In genomic region chr1:56187410-56187809, GRCh38 we compare ENCODE assay signal across 15 cellular contexts.
DNase-seq lines count a peak whose midpoint lies in the region; ATAC-seq, FAIRE-seq and TF ChIP-seq lines count a peak whose summit lies in the region.
"Had no signal": no experiment of that assay in that cellular context is flagged by ENCODE, and none has a peak within 500 bp of the region (broad histone marks: within the 10 kb centered on the region; RNA-seq: fewer than 3 reads in every experiment).

No MANE protein-coding gene starts in this region.

- ATAC-seq in right cardiac atrium: no peak
- no peak for ATAC-seq in PC-3
- ATAC-seq in GM18873 (IDR thresholded peaks at IDR 0.05; ENCODE audit: low FRiP score, unreplicated experiment): no peak

- H2AFZ ChIP-seq in SK-N-SH (ENCODE audit: low read depth) (no peak overlapping the region), PC-3 (ENCODE audit: low read length) (no peak overlapping the region), trophoblast cell (ENCODE audit: insufficient read depth, low read length, poor library complexity) (no peak overlapping the region)

- peak; percentile 80 for FAIRE-seq in endometrium (lab: Jason Lieb, UNC)
- FAIRE-seq: A204.1, GM12891, GM19239 had no signal

- H3K23ac ChIP-seq in trophoblast cell (ENCODE audit: low read length): no peak overlapping the region

- H3K18ac ChIP-seq in trophoblast cell (ENCODE audit: low read length): no peak overlapping the region

- no peak overlapping the region for H2BK12ac ChIP-seq in trophoblast cell (ENCODE audit: low read length)

- intact Hi-C loops in left ventricle myocardium inferior (cut with micrococcal nuclease): no loop called here
- intact Hi-C loops in right cardiac atrium (cut with DNase I): no loop called here
- intact Hi-C loops in PC-3 (cut with micrococcal nuclease): no loop called here

- no peak overlapping the region for H4K12ac ChIP-seq in trophoblast cell (ENCODE audit: low read depth, low read length)

- H3K4me3 ChIP-seq in left ventricle myocardium inferior (no peak overlapping the region), right cardiac atrium (ENCODE audit: low read length) (no peak overlapping the region), SK-N-SH (ENCODE audit: low read depth in 2 of 2, low read length in 1 of 2) (no peak overlapping the region), PC-3 (ENCODE audit: low read length) (no peak overlapping the region), trophoblast cell (ENCODE audit: low read depth, low read length) (no peak overlapping the region)

- H2BK5ac ChIP-seq in trophoblast cell (ENCODE audit: low read depth, low read length, poor library complexity): no peak overlapping the region

- no peak overlapping the region for H3K4ac ChIP-seq in trophoblast cell (ENCODE audit: low read depth, low read length)

- POLR2A ChIA-PET in SK-N-SH (lab: Yijun Ruan, JAX) (no interaction called here), PC-3 (lab: Charles Lee; ENCODE audit: unreplicated experiment) (interaction anchor here (0.7 kb wide), 1 partner anchor 277 kb away, joined by 3 read pairs; no protein-coding TSS in a partner anchor)

- H3K79me2 ChIP-seq in SK-N-SH (ENCODE audit: insufficient read depth) (no peaks in the 10 kb centered on the region), PC-3 (ENCODE audit: low read length) (no peaks in the 10 kb centered on the region), trophoblast cell (ENCODE audit: control insufficient read depth, insufficient read depth, low read length, poor library complexity) (no peaks in the 10 kb centered on the region)

- no peaks in the 10 kb centered on the region for H3K79me1 ChIP-seq in trophoblast cell (ENCODE audit: low read length)

- H3K4me2 ChIP-seq in SK-N-SH: no peak overlapping the region
- no peak overlapping the region for H3K4me2 ChIP-seq in PC-3 (ENCODE audit: low read length)
- no peak overlapping the region for H3K4me2 ChIP-seq in trophoblast cell (ENCODE audit: low read length)

- DNase-seq in left ventricle myocardium inferior (no peak), right cardiac atrium (no peak), SK-N-SH (peak; percentile 32), PC-3 (no peak), trophoblast cell (no peak)
- DNase-seq: C1 segment of cervical spinal cord; CD4-positive, alpha-beta T cell; DMS79; GOT3; H9 had no signal

- H4K91ac ChIP-seq in trophoblast cell (ENCODE audit: low read depth, low read length): no peak overlapping the region

- H4K8ac ChIP-seq in trophoblast cell (ENCODE audit: low read depth, low read length): no peak overlapping the region

- H3K36me3 ChIP-seq in left ventricle myocardium inferior (no peaks in the 10 kb centered on the region), SK-N-SH (replicated peaks in 1 of 2; ENCODE audit: control insufficient read depth in 1 of 2, insufficient read depth in 2 of 2, low read length in 1 of 2) (no peaks in the 10 kb centered on the region), PC-3 (ENCODE audit: low read depth, low read length) (no peaks in the 10 kb centered on the region), trophoblast cell (ENCODE audit: control insufficient read depth in 1 of 2, insufficient read depth in 2 of 2, low read length in 2 of 2) (no peaks in the 10 kb centered on the region)

- no peak overlapping the region for H2BK120ac ChIP-seq in trophoblast cell (ENCODE audit: insufficient read depth, low read length, poor library complexity)

- H3F3A ChIP-seq in SK-N-SH (replicated peaks; ENCODE audit: insufficient read depth) (no peaks in the 10 kb centered on the region), PC-3 (ENCODE audit: low read length, unreplicated experiment) (no peaks in the 10 kb centered on the region)

- H3K9ac ChIP-seq in SK-N-SH (no peak overlapping the region), PC-3 (ENCODE audit: low read length) (no peak overlapping the region), trophoblast cell (ENCODE audit: low read length) (no peak overlapping the region)

- CTCF ChIA-PET in SK-N-SH (lab: Yijun Ruan, JAX) (interaction anchor here (1.7 kb wide), 1 partner anchor 398 kb away, joined by 5 read pairs; no protein-coding TSS in a partner anchor), PC-3 (lab: Charles Lee) (no interaction called here)

- no peak overlapping the region for H3K14ac ChIP-seq in trophoblast cell (ENCODE audit: low read length)

- no peaks in the 10 kb centered on the region for H3K9me3 ChIP-seq in left ventricle myocardium inferior (replicated peaks)
- H3K9me3 ChIP-seq in right cardiac atrium (ENCODE audit: control insufficient read depth, low read length): no peaks in the 10 kb centered on the region
- no peaks in the 10 kb centered on the region for H3K9me3 ChIP-seq in SK-N-SH
- H3K9me3 ChIP-seq in PC-3 (ENCODE audit: low read length): no peaks in the 10 kb centered on the region
- no peaks in the 10 kb centered on the region for H3K9me3 ChIP-seq in trophoblast cell (ENCODE audit: insufficient read depth, low read depth, low read length)

- H4K20me1 ChIP-seq in SK-N-SH (ENCODE audit: insufficient read depth) (no peaks in the 10 kb centered on the region), PC-3 (ENCODE audit: low read length) (no peaks in the 10 kb centered on the region)

- no peaks in the 10 kb centered on the region for H3K27me3 ChIP-seq in left ventricle myocardium inferior (ENCODE audit: low read depth)
- no peaks in the 10 kb centered on the region for H3K27me3 ChIP-seq in right cardiac atrium (ENCODE audit: control insufficient read depth, insufficient read depth)
- no peaks in the 10 kb centered on the region for H3K27me3 ChIP-seq in SK-N-SH (ENCODE audit: insufficient read depth)
- no peaks in the 10 kb centered on the region for H3K27me3 ChIP-seq in PC-3 (ENCODE audit: low read length)
- H3K27me3 ChIP-seq in trophoblast cell (ENCODE audit: insufficient read depth, low read length): no peaks in the 10 kb centered on the region

- TF ChIP-seq EP300 in SK-N-SH (IDR thresholded peaks at IDR 0.05; ENCODE audit: borderline replicate concordance in 1 of 2, low read depth in 1 of 2, low read length in 1 of 2): peak in 1 of 2 experiments; percentile 91; a peak in 2 of 4 replicates

- no peak overlapping the region for H2AK5ac ChIP-seq in trophoblast cell (ENCODE audit: low read length)

- H3K4me1 ChIP-seq in left ventricle myocardium inferior (peaks cover 26% of the 10 kb centered on the region), right cardiac atrium (ENCODE audit: control insufficient read depth, insufficient read depth, low read length) (peaks cover 3% of the 10 kb centered on the region), SK-N-SH (ENCODE audit: control insufficient read depth in 1 of 2, insufficient read depth in 2 of 2, low read depth in 1 of 2, low read length in 1 of 2) (peaks cover 0 to 30% of the 10 kb centered on the region in 2 experiments; a peak in 2 of 4 replicates), PC-3 (ENCODE audit: insufficient read depth, low read length) (peaks cover 19% of the 10 kb centered on the region), trophoblast cell (ENCODE audit: control insufficient read depth in 1 of 2, insufficient read depth in 2 of 2, low read length in 2 of 2) (peaks cover 0 to 8% of the 10 kb centered on the region in 2 experiments)

- no peak for TF ChIP-seq CTCF in left ventricle myocardium inferior (IDR thresholded peaks at IDR 0.05; ENCODE audit: borderline replicate concordance)
- TF ChIP-seq CTCF in SK-N-SH (IDR thresholded peaks at IDR 0.05): no peak
- TF ChIP-seq CTCF in PC-3 (conservative IDR thresholded peaks at IDR 0.05; ENCODE audit: low read depth, low read length): no peak

- H3K9me2 ChIP-seq in SK-N-SH: no peaks in the 10 kb centered on the region
- no peaks in the 10 kb centered on the region for H3K9me2 ChIP-seq in PC-3 (replicated peaks; ENCODE audit: low read length)

- no TSS peak for BruUV-seq in PC-3 (replicated peaks; lab: Mats Ljungman, UMichigan)

- 64% methylated on average over 1 of the region's 1 CpG for WGBS in right cardiac atrium
- WGBS in SK-N-SH (ENCODE audit: low lambda C conversion rate): 52% methylated on average over 1 of the region's 1 CpG
- no CpG with 5 or more reads among the region's 1 CpG for WGBS in trophoblast cell (ENCODE audit: extremely low coverage, insufficient coverage, insufficient read length)

- H3K27ac ChIP-seq in left ventricle myocardium inferior (replicated peaks) (peak overlapping the region; percentile 22), right cardiac atrium (ENCODE audit: low read length) (no peak overlapping the region), SK-N-SH (ENCODE audit: low read depth in 2 of 2, low read length in 1 of 2) (peak overlapping the region in 1 of 2 experiments; percentile 96; a peak in 2 of 4 replicates), PC-3 (ENCODE audit: low read length) (no peak overlapping the region), trophoblast cell (ENCODE audit: low read depth, low read length) (no peak overlapping the region)

- TF ChIP-seq RAD21 in SK-N-SH (IDR thresholded peaks at IDR 0.05; ENCODE audit: low read length): peak; percentile 41; the same call in 1 of the 2 replicates

TF ChIP-seq in SK-N-SH, 30 proteins besides CTCF, POLR2A, EP300 and RAD21 (continues in another document):
- TF ChIP-seq NFIC (IDR thresholded peaks at IDR 0.05; ENCODE audit: borderline replicate concordance) (no peak), CHD2 (IDR thresholded peaks at IDR 0.05; ENCODE audit: low read length, partially characterized antibody) (peak; percentile 53), TCF12 (IDR thresholded peaks at IDR 0.05) (0 out of 2 replicates have a peak, but pooled peaks have one; percentile 6), FOXJ3 (CRISPR knock-in tag; IDR thresholded peaks at IDR 0.05) (no peak), FOSL2 (IDR thresholded peaks at IDR 0.05; ENCODE audit: borderline replicate concordance, low read depth) (no peak), RCOR1 (IDR thresholded peaks at IDR 0.05; ENCODE audit: low read length) (peak; percentile 68; the same call in 1 of the 2 replicates)
